In genomic region chr2:230722207-230722606, GRCh38 we compare ENCODE assay signal across 17 cellular contexts. TPM values are rescaled to one million over a fixed set of nuclear protein-coding genes. Genes with fewer than 3 reads are reported as not detected.
A peak's percentile ranks its signal among the peaks of the same experiment; 100 is the strongest.
DNase-seq lines count a peak whose midpoint lies in the region; ATAC-seq and TF ChIP-seq lines count a peak whose summit lies in the region.
"Had no signal": no experiment of that assay in that cellular context is flagged by ENCODE, and none has a peak within 500 bp of the region (broad histone marks: within the 10 kb centered on the region; RNA-seq: fewer than 3 reads in every experiment).

No MANE protein-coding gene starts in this region.

- H3K27ac Mint-ChIP-seq in T-helper 17 cell = peak overlapping the region; percentile 88
- peak overlapping the region; percentile 52 for H3K27ac Mint-ChIP-seq in endodermal cell
- H3K27ac Mint-ChIP-seq: activated naive CD4-positive, alpha-beta T cell treated with anti-CD3 and anti-CD28 coated beads, Interleukin-2, amount 50 U/mL, for 72 hours; progenitor cell of endocrine pancreas had no signal

- H3K27me3 ChIP-seq in cardiac muscle cell = no peaks in the 10 kb centered on the region
- no peaks in the 10 kb centered on the region for H3K27me3 ChIP-seq in endodermal cell (ENCODE audit: control insufficient read depth, insufficient read depth, low read length, poor library complexity, severe bottlenecking)

- H3K4me1 Mint-ChIP-seq in T-helper 17 cell (peaks cover 57% of the 10 kb centered on the region), endodermal cell (peaks cover 38% of the 10 kb centered on the region)

- 96 to 100% methylated on average over 2 of the region's 2 CpGs for WGBS in endodermal cell (ENCODE audit: insufficient coverage in 1 of 2, insufficient read length in 1 of 2), 2 experiments

- DNase-seq in cardiac muscle cell (ENCODE audit: low read depth in 1 of 2, low spot score in 1 of 2) (no peak), Right ventricle myocardium inferior (ENCODE audit: missing footprints) (no peak), T-helper 17 cell (no peak), endodermal cell (no peak), SW 1271 (lab: John Stamatoyannopoulos, UW) (no peak), inferior parietal cortex (ENCODE audit: extremely low spot score) (no peak)
- DNase-seq: activated CD4-positive, alpha-beta T cell treated with anti-CD3 and anti-CD28 coated beads, Interleukin-2, amount 50 U/mL, for 1 hour; DND-41; left colon; NCI-H187; NCI-H510A treated with DMSO at 0.1 percent for 48 hours had no signal

- H3K36me3 ChIP-seq in cardiac muscle cell = peaks cover 4% of the 10 kb centered on the region
- H3K36me3 ChIP-seq in endodermal cell (ENCODE audit: control insufficient read depth, insufficient read depth, low read length) = peaks cover 34% of the 10 kb centered on the region

- no peaks in the 10 kb centered on the region for H3K27me3 Mint-ChIP-seq in T-helper 17 cell
- no peaks in the 10 kb centered on the region for H3K27me3 Mint-ChIP-seq in endodermal cell (ENCODE audit: insufficient read depth)
- H3K27me3 Mint-ChIP-seq: progenitor cell of endocrine pancreas had no signal

- H3K4me3 ChIP-seq in cardiac muscle cell (no peak overlapping the region), endodermal cell (ENCODE audit: low read length) (no peak overlapping the region)

- H3K4me1 ChIP-seq in cardiac muscle cell (ENCODE audit: low read depth) = peaks cover 23% of the 10 kb centered on the region
- H3K4me1 ChIP-seq in endodermal cell (ENCODE audit: control insufficient read depth, insufficient read depth, low read length) = peaks cover 11% of the 10 kb centered on the region

- TF ChIP-seq CTCF in cardiac muscle cell (IDR thresholded peaks at IDR 0.05; ENCODE audit: low read depth, low read length) (no peak), endodermal cell (conservative IDR thresholded peaks at IDR 0.05) (no peak)

- no peaks in the 10 kb centered on the region for H3K9me3 ChIP-seq in cardiac muscle cell (ENCODE audit: low read depth)
- no peaks in the 10 kb centered on the region for H3K9me3 ChIP-seq in T-helper 17 cell (ENCODE audit: control insufficient read depth, low read length, poor library complexity, severe bottlenecking)
- peaks cover 8% of the 10 kb centered on the region for H3K9me3 ChIP-seq in endodermal cell (ENCODE audit: control insufficient read depth, low read length)

- H3K9ac ChIP-seq in endodermal cell (ENCODE audit: extremely low read depth, low read length, poor library complexity, severe bottlenecking) = no peak overlapping the region

- ATAC-seq in Right ventricle myocardium inferior (no peak), T-helper 17 cell (no peak), HG03108 (IDR thresholded peaks at IDR 0.05; ENCODE audit: unreplicated experiment) (no peak), GM18870 (IDR thresholded peaks at IDR 0.05; ENCODE audit: unreplicated experiment) (no peak)
- ATAC-seq: esophagus mucosa, left colon, Panc1 had no signal

- no peaks in the 10 kb centered on the region for H3K9me3 Mint-ChIP-seq in endodermal cell
- H3K9me3 Mint-ChIP-seq: activated naive CD4-positive, alpha-beta T cell treated with anti-CD3 and anti-CD28 coated beads, Interleukin-2, amount 50 U/mL, for 72 hours had no signal

- H3K27ac ChIP-seq in cardiac muscle cell (peak overlapping the region; percentile 41), endodermal cell (ENCODE audit: low read depth, low read length) (no peak overlapping the region)

- intact Hi-C loops in Right ventricle myocardium inferior (cut with DNase I) = no loop called here

- no peaks in the 10 kb centered on the region for H3K36me3 Mint-ChIP-seq in T-helper 17 cell (ENCODE audit: low read depth)
- peaks cover 32% of the 10 kb centered on the region for H3K36me3 Mint-ChIP-seq in endodermal cell (ENCODE audit: low read depth)

- peak overlapping the region; percentile 39 for H3K4me3 Mint-ChIP-seq in T-helper 17 cell
- H3K4me3 Mint-ChIP-seq in endodermal cell = no peak overlapping the region

RNA-seq across cellular contexts. Expression of gene CAB39, which starts 9.6 kb away (rescaled TPM):
- total RNA-seq in cardiac muscle cell = 31.9 and 32.3 TPM in 2 replicates
- polyA plus RNA-seq in cardiac muscle cell = 36.2 and 36.7 TPM in 2 replicates
- total RNA-seq in Right ventricle myocardium inferior = 91.9 TPM
- total RNA-seq in T-helper 17 cell = 10 to 100 TPM; 82.3 to 89.8 TPM
- total RNA-seq in endodermal cell = 10 to 100 TPM; 41.4 to 48.4 TPM
- polyA plus RNA-seq in endodermal cell (2013, experiment 1 of 2) = 49.7 TPM
- polyA plus RNA-seq in endodermal cell (2013, experiment 2 of 2) = 46.8 TPM
